Comparison of ENCODE assay signal across 8 cellular contexts in the genomic region with DNA sequence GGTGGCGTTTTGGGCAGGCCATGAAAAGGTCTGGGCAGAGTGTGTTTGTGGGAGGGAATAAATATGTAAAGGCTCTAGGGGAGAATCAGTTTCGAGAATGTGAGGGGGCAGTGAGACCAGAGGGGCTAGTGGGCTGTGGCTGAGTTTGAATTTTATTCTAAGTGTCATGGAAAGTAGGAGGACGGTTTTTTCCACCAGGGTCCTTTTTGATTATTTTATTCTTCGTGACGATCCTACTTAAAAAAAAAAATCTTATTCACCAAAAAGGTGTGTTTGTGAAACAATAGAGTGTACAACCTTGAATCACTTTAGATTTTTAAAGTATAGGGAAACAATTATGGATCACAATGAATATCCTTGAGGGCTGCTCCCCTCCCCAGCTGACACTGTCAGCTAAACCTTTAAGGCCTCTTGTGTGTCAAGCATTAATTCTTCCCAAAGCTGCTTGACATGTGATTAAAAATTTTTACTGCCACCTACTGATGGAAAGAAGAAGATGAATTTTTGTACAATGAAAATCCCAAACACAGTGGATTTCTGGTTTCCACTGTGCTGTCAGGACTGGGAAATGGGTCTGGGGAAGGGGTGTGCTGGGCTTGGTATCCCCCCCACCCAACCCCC.
DNase-seq lines count a peak whose midpoint lies in the region; FAIRE-seq and TF ChIP-seq lines count a peak whose summit lies in the region.

No MANE protein-coding gene starts in this region.

- no peaks in the 10 kb centered on the region for H3K27me3 Mint-ChIP-seq in T-helper 1 cell treated with Interleukin-12 subunit alpha and Interleukin-12 subunit beta and Interleukin-4 antibody, amounts not matched to agents 30 μg/mL and 1 μg/mL, for 36 hours (ENCODE audit: low read depth)

- no peaks in the 10 kb centered on the region for H3K36me3 ChIP-seq in esophagus squamous epithelium
- H3K36me3 ChIP-seq in neuron (ENCODE audit: insufficient read depth, low read length), result no peaks in the 10 kb centered on the region

- H3K27ac ChIP-seq in 22Rv1 (peak overlapping the region; percentile 56), esophagus squamous epithelium (peak overlapping the region in 3 of 4 donors; percentile 60 to 66 (median 64))

- DNase-seq in NCI-H146 (lab: John Stamatoyannopoulos, UW), result peak; percentile 47
- DNase-seq in esophagus squamous epithelium (lab: John Stamatoyannopoulos, UW), result no peak
- no peak for DNase-seq in ecto neural progenitor cell (ENCODE audit: low spot score)
- no peak for DNase-seq in NK-92 treated with Interleukin-12 subunit alpha and Interleukin-12 subunit beta, amount 100 ng/mL, for 24 hours (lab: John Stamatoyannopoulos, UW)

- intact Hi-C loops in esophagus squamous epithelium (cut with DNase I), result loop anchor here (5.0 kb wide), 1 partner anchor 172 kb away; no protein-coding TSS in a partner anchor

- TF ChIP-seq CTCF in 22Rv1 (IDR thresholded peaks at IDR 0.05) (no peak), esophagus squamous epithelium (IDR thresholded peaks at IDR 0.05) (peak in 5 of 6 experiments; percentile 18 to 57 (median 35))

- TF ChIP-seq POLR2A in esophagus squamous epithelium (IDR thresholded peaks at IDR 0.05), result no peak

- H3K4me3 ChIP-seq in esophagus squamous epithelium (peak overlapping the region in 3 of 4 donors; percentile 25 to 55 (median 26)), neuron (ENCODE audit: low read length) (peak overlapping the region; percentile 48)

- peak; percentile 51 for FAIRE-seq in G401.6 (lab: Jason Lieb, UNC)

- WGBS in esophagus squamous epithelium, 2 donors, result 79 to 81% methylated on average over 5 of the region's 5 CpGs

- peaks cover 55% of the 10 kb centered on the region for H3K4me1 Mint-ChIP-seq in T-helper 1 cell treated with Interleukin-12 subunit alpha and Interleukin-12 subunit beta and Interleukin-4 antibody, amounts not matched to agents 30 μg/mL and 1 μg/mL, for 36 hours (ENCODE audit: low read depth)

- H3K9me3 ChIP-seq in esophagus squamous epithelium (no peaks in the 10 kb centered on the region), neuron (ENCODE audit: low read length) (no peaks in the 10 kb centered on the region)

- peak overlapping the region; percentile 64 for H3K4me3 Mint-ChIP-seq in T-helper 1 cell treated with Interleukin-12 subunit alpha and Interleukin-12 subunit beta and Interleukin-4 antibody, amounts not matched to agents 30 μg/mL and 1 μg/mL, for 36 hours

- no peaks in the 10 kb centered on the region for H3K9me3 Mint-ChIP-seq in T-helper 1 cell treated with Interleukin-12 subunit alpha and Interleukin-12 subunit beta and Interleukin-4 antibody, amounts not matched to agents 30 μg/mL and 1 μg/mL, for 36 hours

- H3K27me3 ChIP-seq in esophagus squamous epithelium (peaks cover 0 to 4% (median 0%) of the 10 kb centered on the region in 4 donors), neuron (ENCODE audit: insufficient read depth, low read length) (no peaks in the 10 kb centered on the region)

- peak overlapping the region; percentile 52 for H2AFZ ChIP-seq in neuron (ENCODE audit: low read depth, low read length)

- H3K4me1 ChIP-seq in esophagus squamous epithelium (peaks cover 10 to 32% (median 11%) of the 10 kb centered on the region in 3 donors), neuron (ENCODE audit: insufficient read depth, low read length) (peaks cover 13% of the 10 kb centered on the region)

- peaks cover 25% of the 10 kb centered on the region for H3K36me3 Mint-ChIP-seq in T-helper 1 cell treated with Interleukin-12 subunit alpha and Interleukin-12 subunit beta and Interleukin-4 antibody, amounts not matched to agents 30 μg/mL and 1 μg/mL, for 36 hours (ENCODE audit: low read depth)

- H3K27ac Mint-ChIP-seq in T-helper 1 cell treated with Interleukin-12 subunit alpha and Interleukin-12 subunit beta and Interleukin-4 antibody, amounts not matched to agents 30 μg/mL and 1 μg/mL, for 36 hours, result peak overlapping the region; percentile 82
